ENCODE assay signal across 20 cellular contexts in genomic region chr5:69276422-69277174, GRCh38. TPM values are rescaled to one million over a fixed set of nuclear protein-coding genes. Genes with fewer than 3 reads are reported as not detected.
DNase-seq lines count a peak whose midpoint lies in the region; ATAC-seq, FAIRE-seq and TF ChIP-seq lines count a peak whose summit lies in the region.
"Had no signal": no experiment of that assay in that cellular context is flagged by ENCODE, and none has a peak within 500 bp of the region (broad histone marks: within the 10 kb centered on the region; RNA-seq: fewer than 3 reads in every experiment).

No MANE protein-coding gene starts in this region.

- H3K4me2 ChIP-seq in HepG2 (ENCODE audit: low read depth, low read length) (peak overlapping the region; percentile 12; the same call in 1 of the 2 replicates), hepatocyte (peak overlapping the region; percentile 14)

- H3K27ac ChIP-seq in HepG2 (ENCODE audit: extremely low read length, insufficient read depth, low read length) (peak overlapping the region; percentile 92), right lobe of liver (no peak overlapping the region), hepatocyte (peak overlapping the region; percentile 76)
- H3K27ac ChIP-seq in effector memory CD4-positive, alpha-beta T cell (ENCODE audit: insufficient read depth, low read length, poor library complexity, severe bottlenecking): no peak overlapping the region
- H3K27ac ChIP-seq: lower lobe of right lung, uterus had no signal

- H4K20me1 ChIP-seq in HepG2 (ENCODE audit: insufficient read depth, low read length) (no peaks in the 10 kb centered on the region), hepatocyte (ENCODE audit: insufficient read depth, poor library complexity, severe bottlenecking) (no peaks in the 10 kb centered on the region)

- intact Hi-C loops in HepG2 (cut with micrococcal nuclease; ENCODE audit: unreplicated experiment) (no loop called here), right lobe of liver (cut with DNase I) (no loop called here), posterior vena cava (cut with DNase I) (no loop called here)

- no peaks in the 10 kb centered on the region for H3K9me2 ChIP-seq in hepatocyte (replicated peaks; ENCODE audit: insufficient read depth)

- TF ChIP-seq CTCF in HepG2 (CRISPR knock-in tag; IDR thresholded peaks at IDR 0.05) (no peak), right lobe of liver (IDR thresholded peaks at IDR 0.05) (no peak), hepatocyte (IDR thresholded peaks at IDR 0.05; ENCODE audit: poor library complexity) (no peak)

- H3K4me3 Mint-ChIP-seq in activated naive CD8-positive, alpha-beta T cell treated with anti-CD3 and anti-CD28 coated beads for 36 hours: no peak overlapping the region
- no peak overlapping the region for H3K4me3 Mint-ChIP-seq in activated CD8-positive, alpha-beta T cell treated with anti-CD3 and anti-CD28 coated beads, Interleukin-2, amount 10 ng/mL, durations not matched to agents 7 days and 5 days
- H3K4me3 Mint-ChIP-seq: nephron progenitor cell; stimulated activated naive B cell treated with anti-CD40 and anti-IgM and Interleukin-4, amounts not matched to agents 10 μg/mL and 1 μg/mL and 100 μg/mL, for 72 hours had no signal

- H3K27me3 ChIP-seq in HepG2 (ENCODE audit: control insufficient read depth in 1 of 2, insufficient read depth in 2 of 2, low read length in 2 of 2) (no peaks in the 10 kb centered on the region), right lobe of liver (no peaks in the 10 kb centered on the region), hepatocyte (no peaks in the 10 kb centered on the region)
- no peaks in the 10 kb centered on the region for H3K27me3 ChIP-seq in effector memory CD4-positive, alpha-beta T cell (replicated peaks; ENCODE audit: control insufficient read depth, insufficient read depth, low read length, poor library complexity, severe bottlenecking)
- H3K27me3 ChIP-seq: uterus had no signal

- TSS peak; percentile 59 for BruUV-seq in HepG2 (replicated peaks; lab: Mats Ljungman, UMichigan)

- ATAC-seq in HepG2 (peak; percentile 93), right lobe of liver (no peak)
- ATAC-seq in activated CD8-positive, alpha-beta T cell treated with anti-CD3 and anti-CD28 coated beads, Interleukin-2, amount 10 ng/mL, durations not matched to agents 7 days and 5 days: no peak
- ATAC-seq: sciatic nerve; stimulated activated naive B cell treated with anti-CD40 and anti-IgM and Interleukin-4, amounts not matched to agents 10 μg/mL and 1 μg/mL and 100 μg/mL, for 72 hours had no signal

- peaks cover 19% of the 10 kb centered on the region for H3K4me1 ChIP-seq in HepG2 (ENCODE audit: insufficient read depth, low read length)
- H3K4me1 ChIP-seq in right lobe of liver: no peaks in the 10 kb centered on the region
- no peaks in the 10 kb centered on the region for H3K4me1 ChIP-seq in hepatocyte (ENCODE audit: insufficient read depth)
- no peaks in the 10 kb centered on the region for H3K4me1 ChIP-seq in effector memory CD4-positive, alpha-beta T cell (ENCODE audit: control insufficient read depth, insufficient read depth, low read length, poor library complexity, severe bottlenecking)
- H3K4me1 ChIP-seq: lower lobe of right lung, uterus had no signal

- no peaks in the 10 kb centered on the region for H3K9me3 Mint-ChIP-seq in activated naive CD8-positive, alpha-beta T cell treated with anti-CD3 and anti-CD28 coated beads for 36 hours
- H3K9me3 Mint-ChIP-seq in activated CD8-positive, alpha-beta T cell treated with anti-CD3 and anti-CD28 coated beads, Interleukin-2, amount 10 ng/mL, durations not matched to agents 7 days and 5 days (ENCODE audit: insufficient read depth): no peaks in the 10 kb centered on the region
- H3K9me3 Mint-ChIP-seq: nephron progenitor cell; stimulated activated naive B cell treated with anti-CD40 and anti-IgM and Interleukin-4, amounts not matched to agents 10 μg/mL and 1 μg/mL and 100 μg/mL, for 72 hours had no signal

- in situ Hi-C loops in HepG2 (cut with HindIII; ENCODE audit: extremely low pct_ligation_motif_present, low pct_unique_long_range_greater_than_20kb): loop anchor here (10.0 kb wide), 1 partner anchor 58 kb away; the partner anchor contains the start of gene CCDC125

- H3K36me3 ChIP-seq in HepG2 (replicated peaks in 1 of 2; ENCODE audit: control insufficient read depth in 1 of 2, insufficient read depth in 2 of 2, low read length in 2 of 2) (peaks cover 7 to 44% of the 10 kb centered on the region in 2 experiments), right lobe of liver (peaks cover 0 to 61% (median 10%) of the 10 kb centered on the region in 4 donors), hepatocyte (replicated peaks; ENCODE audit: insufficient read depth, low read depth) (no peaks in the 10 kb centered on the region)
- H3K36me3 ChIP-seq in effector memory CD4-positive, alpha-beta T cell (ENCODE audit: control insufficient read depth, insufficient read depth, low read length): peaks cover 17% of the 10 kb centered on the region
- H3K36me3 ChIP-seq: uterus had no signal

- TF ChIP-seq EP300 in HepG2 (IDR thresholded peaks at IDR 0.05; ENCODE audit: low read depth in 2 of 2, low read length in 2 of 2): peak in 1 of 2 experiments; percentile 43; a peak in 1 of 4 replicates
- TF ChIP-seq EP300 in HepG2 (CRISPR knock-in tag; IDR thresholded peaks at IDR 0.05; ENCODE audit: borderline replicate concordance): no peak

- peak overlapping the region; percentile 61 for H3K9ac ChIP-seq in HepG2 (ENCODE audit: insufficient read depth, low read depth, low read length)

- CTCF ChIA-PET in HepG2 (lab: Yijun Ruan, JAX; ENCODE audit: low intra/inter-chr PET ratio, low total read pairs): no interaction called here
- CTCF ChIA-PET in activated CD8-positive, alpha-beta T cell treated with anti-CD3 and anti-CD28 coated beads, Interleukin-2, amount 10 ng/mL, durations not matched to agents 7 days and 5 days (lab: Charles Lee): no interaction called here

- WGBS in HepG2 (ENCODE audit: low lambda C conversion rate): 55% methylated on average over 5 of the region's 5 CpGs
- WGBS in right lobe of liver (ENCODE audit: insufficient coverage, low coverage, low lambda C conversion rate, missing lambda C conversion rate): 76% methylated on average over 5 of the region's 5 CpGs
- WGBS in hepatocyte (ENCODE audit: low lambda C conversion rate, missing lambda C conversion rate): 61% methylated on average over 5 of the region's 5 CpGs

- POLR2A ChIA-PET in HepG2 (lab: Yijun Ruan, JAX): interaction anchor here (1.1 kb wide), 2 partner anchors 58 to 183 kb away, joined by 3 to 8 read pairs; partner anchors contain the start of gene SLC30A5
- POLR2A ChIA-PET in activated CD8-positive, alpha-beta T cell treated with anti-CD3 and anti-CD28 coated beads, Interleukin-2, amount 10 ng/mL, durations not matched to agents 7 days and 5 days (lab: Charles Lee): no interaction called here

- H3K79me2 ChIP-seq in HepG2 (ENCODE audit: insufficient read depth, low read length): no peaks in the 10 kb centered on the region
- H3K79me2 ChIP-seq in hepatocyte: no peaks in the 10 kb centered on the region

- H3K27ac Mint-ChIP-seq in activated naive CD8-positive, alpha-beta T cell treated with anti-CD3 and anti-CD28 coated beads for 36 hours: no peak overlapping the region
- H3K27ac Mint-ChIP-seq in activated CD8-positive, alpha-beta T cell treated with anti-CD3 and anti-CD28 coated beads, Interleukin-2, amount 10 ng/mL, durations not matched to agents 7 days and 5 days: no peak overlapping the region
- H3K27ac Mint-ChIP-seq: nephron progenitor cell; stimulated activated naive B cell treated with anti-CD40 and anti-IgM and Interleukin-4, amounts not matched to agents 10 μg/mL and 1 μg/mL and 100 μg/mL, for 72 hours had no signal

- no peaks in the 10 kb centered on the region for H3K27me3 Mint-ChIP-seq in activated naive CD8-positive, alpha-beta T cell treated with anti-CD3 and anti-CD28 coated beads for 36 hours
- H3K27me3 Mint-ChIP-seq in activated CD8-positive, alpha-beta T cell treated with anti-CD3 and anti-CD28 coated beads, Interleukin-2, amount 10 ng/mL, durations not matched to agents 7 days and 5 days (ENCODE audit: low read depth): no peaks in the 10 kb centered on the region
- H3K27me3 Mint-ChIP-seq: stimulated activated naive B cell treated with anti-CD40 and anti-IgM and Interleukin-4, amounts not matched to agents 10 μg/mL and 1 μg/mL and 100 μg/mL, for 72 hours had no signal

- peak; percentile 67 for FAIRE-seq in HepG2 (lab: Jason Lieb, UNC)
- FAIRE-seq: H1, TTC549 had no signal

- DNase-seq in HepG2 (ENCODE audit: low spot score) (peak; percentile 87), right lobe of liver (no peak), amniotic stem cell (lab: John Stamatoyannopoulos, UW) (peak; percentile 37), hepatocyte (ENCODE audit: low spot score) (peak; percentile 44), posterior vena cava (ENCODE audit: low spot score) (no peak)
- no peak for DNase-seq in effector memory CD4-positive, alpha-beta T cell
- DNase-seq in activated naive CD8-positive, alpha-beta T cell treated with anti-CD3 and anti-CD28 coated beads for 36 hours: no peak
- DNase-seq in activated CD8-positive, alpha-beta T cell treated with anti-CD3 and anti-CD28 coated beads, Interleukin-2, amount 10 ng/mL, durations not matched to agents 7 days and 5 days: no peak
- DNase-seq: activated effector memory CD4-positive, alpha-beta T cell treated with anti-CD3 and anti-CD28 coated beads, Interleukin-2, amount 50 U/mL, for 16 hours; Calu3; lower lobe of right lung; NCI-H1048; nephron progenitor cell; NK-92 treated with Interleukin-12 subunit alpha and Interleukin-12 subunit beta, amount 100 ng/mL, for 24 hours; SHP77 treated with DMSO at 0.1 percent for 48 hours; stimulated activated naive B cell treated with anti-CD40 and anti-IgM and Interleukin-4, amounts not matched to agents 10 μg/mL and 1 μg/mL and 100 μg/mL, for 72 hours; uterus had no signal

- H3K4me3 ChIP-seq in HepG2 (replicated peaks in 1 of 3; ENCODE audit: insufficient read depth in 1 of 3, low read depth in 2 of 3, low read length in 3 of 3) (no peak overlapping the region), right lobe of liver (no peak overlapping the region), hepatocyte (no peak overlapping the region)
- no peak overlapping the region for H3K4me3 ChIP-seq in effector memory CD4-positive, alpha-beta T cell (ENCODE audit: insufficient read depth, low read depth, low read length, poor library complexity, severe bottlenecking)
- H3K4me3 ChIP-seq: lower lobe of right lung, uterus had no signal

- H3K4me1 Mint-ChIP-seq in activated naive CD8-positive, alpha-beta T cell treated with anti-CD3 and anti-CD28 coated beads for 36 hours: peaks cover 5% of the 10 kb centered on the region
- peaks cover 5% of the 10 kb centered on the region for H3K4me1 Mint-ChIP-seq in activated CD8-positive, alpha-beta T cell treated with anti-CD3 and anti-CD28 coated beads, Interleukin-2, amount 10 ng/mL, durations not matched to agents 7 days and 5 days (ENCODE audit: low read depth)
- H3K4me1 Mint-ChIP-seq: nephron progenitor cell had no signal

- H3K9me3 ChIP-seq in HepG2 (ENCODE audit: low read length) (no peaks in the 10 kb centered on the region), right lobe of liver (no peaks in the 10 kb centered on the region), hepatocyte (ENCODE audit: low read depth) (no peaks in the 10 kb centered on the region)
- H3K9me3 ChIP-seq in effector memory CD4-positive, alpha-beta T cell (ENCODE audit: control insufficient read depth, low read length): no peaks in the 10 kb centered on the region
- H3K9me3 ChIP-seq: lower lobe of right lung, uterus had no signal

- H3K36me3 Mint-ChIP-seq in activated naive CD8-positive, alpha-beta T cell treated with anti-CD3 and anti-CD28 coated beads for 36 hours: peaks cover 25% of the 10 kb centered on the region
- peaks cover 44% of the 10 kb centered on the region for H3K36me3 Mint-ChIP-seq in activated CD8-positive, alpha-beta T cell treated with anti-CD3 and anti-CD28 coated beads, Interleukin-2, amount 10 ng/mL, durations not matched to agents 7 days and 5 days (ENCODE audit: low read depth)

- TF ChIP-seq POLR2A in HepG2 (IDR thresholded peaks at IDR 0.05; ENCODE audit: insufficient read depth in 1 of 2, low read depth in 2 of 2, low read length in 2 of 2) (no peak), right lobe of liver (IDR thresholded peaks at IDR 0.05) (no peak)

- no peak overlapping the region for H2AFZ ChIP-seq in HepG2 (ENCODE audit: low read length)
- H2AFZ ChIP-seq in hepatocyte: no peak overlapping the region

- no peak for TF ChIP-seq RAD21 in HepG2 (CRISPR knock-in tag; IDR thresholded peaks at IDR 0.05)

RNA-seq across cellular contexts. Expression of gene CDK7, which starts 41.9 kb away (rescaled TPM):
- 54.9 and 78.8 TPM in 2 replicates for total RNA-seq in HepG2 (2016; rRNA removed; fragmentation: Illumina TruSeq; extraction: Trizol)
- 32.2 and 37.7 TPM in 2 replicates for total RNA-seq in HepG2 (2016; cell fraction: cytosol; rRNA removed; fragmentation: Illumina TruSeq; extraction: Trizol; ENCODE audit: low read depth)
- total RNA-seq in HepG2 (2016; cell fraction: insoluble cytoplasmic fraction; rRNA removed; fragmentation: Illumina TruSeq; extraction: Trizol): 53.0 and 81.8 TPM in 2 replicates
- 48.1 and 56.0 TPM in 2 replicates for total RNA-seq in HepG2 (2016; cell fraction: membrane; rRNA removed; fragmentation: Illumina TruSeq; extraction: Trizol)
- total RNA-seq in HepG2 (2016; cell fraction: nucleus; rRNA removed; fragmentation: Illumina TruSeq; extraction: Trizol): 30.4 and 37.6 TPM in 2 replicates
- polyA plus RNA-seq in HepG2 (2011; rRNA removed): 30.4 and 41.2 TPM in 2 replicates
- polyA plus RNA-seq in HepG2 (2011; cell fraction: cytosol; rRNA removed): 20.7 and 26.4 TPM in 2 replicates
- 9.9 TPM in 2 replicates for polyA plus RNA-seq in HepG2 (2011; cell fraction: nucleus; rRNA removed)
- polyA plus RNA-seq in HepG2 (2012): 29.6 and 42.5 TPM in 2 replicates
- polyA plus RNA-seq in HepG2 (2016; cell fraction: cytosol; fragmentation: Illumina TruSeq; extraction: Trizol; ENCODE audit: low read depth): 21.6 and 21.8 TPM in 2 replicates
- polyA plus RNA-seq in HepG2 (2016; cell fraction: insoluble cytoplasmic fraction; fragmentation: Illumina TruSeq; extraction: Trizol; ENCODE audit: low read depth): 72.3 and 79.1 TPM in 2 replicates
- 39.9 and 41.7 TPM in 2 replicates for polyA plus RNA-seq in HepG2 (2016; cell fraction: membrane; fragmentation: Illumina TruSeq; extraction: Trizol; ENCODE audit: low read depth)
- polyA plus RNA-seq in HepG2 (2016; cell fraction: nucleus; fragmentation: Illumina TruSeq; extraction: Trizol; ENCODE audit: insufficient read depth, low read depth): 35.7 and 38.8 TPM in 2 replicates
- polyA minus RNA-seq in HepG2 (2011; rRNA and poly(A)+ RNA removed; ENCODE audit: low replicate concordance): 34.1 and 42.0 TPM in 2 replicates
- polyA minus RNA-seq in HepG2 (2011; cell fraction: cytosol; rRNA and poly(A)+ RNA removed): 42.0 and 44.9 TPM in 2 replicates
- polyA minus RNA-seq in HepG2 (2011; cell fraction: nucleus; rRNA and poly(A)+ RNA removed): 73.0 and 139 TPM in 2 replicates
- total RNA-seq in right lobe of liver: 1 to 10 TPM; 6.0 to 10.0 (median 8.1) TPM
- total RNA-seq in hepatocyte: 36.4 and 50.9 TPM in 2 replicates
- 40.4 and 41.1 TPM in 2 replicates for polyA plus RNA-seq in hepatocyte
- 10 to 100 TPM; 14.6 to 19.5 TPM for total RNA-seq in posterior vena cava
- total RNA-seq in activated naive CD8-positive, alpha-beta T cell treated with anti-CD3 and anti-CD28 coated beads for 36 hours: 10 to 100 TPM; 42.5 to 45.7 TPM
- 10 to 100 TPM; 23.9 to 28.3 TPM for total RNA-seq in activated CD8-positive, alpha-beta T cell treated with anti-CD3 and anti-CD28 coated beads, Interleukin-2, amount 10 ng/mL, durations not matched to agents 7 days and 5 days

RNA-seq across cellular contexts. Expression of gene CCDC125, which starts 56.0 kb away (rescaled TPM):
- 7.5 and 12.4 TPM in 2 replicates for total RNA-seq in HepG2 (2016; rRNA removed; fragmentation: Illumina TruSeq; extraction: Trizol)
- 6.2 and 6.8 TPM in 2 replicates for total RNA-seq in HepG2 (2016; cell fraction: cytosol; rRNA removed; fragmentation: Illumina TruSeq; extraction: Trizol; ENCODE audit: low read depth)
- 8.2 and 10.5 TPM in 2 replicates for total RNA-seq in HepG2 (2016; cell fraction: insoluble cytoplasmic fraction; rRNA removed; fragmentation: Illumina TruSeq; extraction: Trizol)
- 5.3 and 5.8 TPM in 2 replicates for total RNA-seq in HepG2 (2016; cell fraction: membrane; rRNA removed; fragmentation: Illumina TruSeq; extraction: Trizol)
- 5.4 and 7.7 TPM in 2 replicates for total RNA-seq in HepG2 (2016; cell fraction: nucleus; rRNA removed; fragmentation: Illumina TruSeq; extraction: Trizol)
- 3.6 and 5.3 TPM in 2 replicates for polyA plus RNA-seq in HepG2 (2011; rRNA removed)
- polyA plus RNA-seq in HepG2 (2011; cell fraction: cytosol; rRNA removed): 1.7 and 2.2 TPM in 2 replicates
- polyA plus RNA-seq in HepG2 (2011; cell fraction: nucleus; rRNA removed): 4.8 and 5.1 TPM in 2 replicates
- 4.0 and 7.1 TPM in 2 replicates for polyA plus RNA-seq in HepG2 (2012)
- 0.85 and 1.3 TPM in 2 replicates for polyA plus RNA-seq in HepG2 (2016; cell fraction: cytosol; fragmentation: Illumina TruSeq; extraction: Trizol; ENCODE audit: low read depth)
- polyA plus RNA-seq in HepG2 (2016; cell fraction: insoluble cytoplasmic fraction; fragmentation: Illumina TruSeq; extraction: Trizol; ENCODE audit: low read depth): 8.6 and 9.1 TPM in 2 replicates
- 2.4 and 2.7 TPM in 2 replicates for polyA plus RNA-seq in HepG2 (2016; cell fraction: membrane; fragmentation: Illumina TruSeq; extraction: Trizol; ENCODE audit: low read depth)
- polyA plus RNA-seq in HepG2 (2016; cell fraction: nucleus; fragmentation: Illumina TruSeq; extraction: Trizol; ENCODE audit: insufficient read depth, low read depth): 9.9 and 11.3 TPM in 2 replicates
- 1.7 and 4.1 TPM in 2 replicates for polyA minus RNA-seq in HepG2 (2011; rRNA and poly(A)+ RNA removed; ENCODE audit: low replicate concordance)
- 4.3 and 5.8 TPM in 2 replicates for polyA minus RNA-seq in HepG2 (2011; cell fraction: cytosol; rRNA and poly(A)+ RNA removed)
- 8.6 and 14.5 TPM in 2 replicates for polyA minus RNA-seq in HepG2 (2011; cell fraction: nucleus; rRNA and poly(A)+ RNA removed)
- 10 to 100 TPM; 12.8 to 19.3 (median 15.1) TPM for total RNA-seq in right lobe of liver
- total RNA-seq in hepatocyte: 0.28 and 0.37 TPM in 2 replicates
- polyA plus RNA-seq in hepatocyte: 0.51 TPM in 1 of 2 replicates, not detected in the other
- total RNA-seq in posterior vena cava: 1 to 10 TPM; 3.6 to 5.8 TPM
- 10 to 100 TPM; 10.8 to 13.3 TPM for total RNA-seq in activated naive CD8-positive, alpha-beta T cell treated with anti-CD3 and anti-CD28 coated beads for 36 hours
- 1 to 10 TPM; 8.4 to 9.5 TPM for total RNA-seq in activated CD8-positive, alpha-beta T cell treated with anti-CD3 and anti-CD28 coated beads, Interleukin-2, amount 10 ng/mL, durations not matched to agents 7 days and 5 days
- total RNA-seq: H1 had no signal

Comparison
In these comparisons a context has a peak if more than half of its experiments do, and no peak if none do; other contexts are left out.
1. DNase-seq: peak in HepG2 (single experiment), amniotic stem cell (single experiment) and hepatocyte (single experiment); none in right lobe of liver (0 of 3), effector memory CD4-positive, alpha-beta T cell (0 of 3), posterior vena cava (single experiment), activated naive CD8-positive, alpha-beta T cell treated with anti-CD3 and anti-CD28 coated beads for 36 hours (single experiment) and activated CD8-positive, alpha-beta T cell treated with anti-CD3 and anti-CD28 coated beads, Interleukin-2, amount 10 ng/mL, durations not matched to agents 7 days and 5 days (single experiment).
2. H3K27ac ChIP-seq: peak in HepG2 (single experiment) and hepatocyte (single experiment); none in right lobe of liver (0 of 3) and effector memory CD4-positive, alpha-beta T cell (single experiment).